ENCODE assay signal across 8 cellular contexts in the genomic region with DNA sequence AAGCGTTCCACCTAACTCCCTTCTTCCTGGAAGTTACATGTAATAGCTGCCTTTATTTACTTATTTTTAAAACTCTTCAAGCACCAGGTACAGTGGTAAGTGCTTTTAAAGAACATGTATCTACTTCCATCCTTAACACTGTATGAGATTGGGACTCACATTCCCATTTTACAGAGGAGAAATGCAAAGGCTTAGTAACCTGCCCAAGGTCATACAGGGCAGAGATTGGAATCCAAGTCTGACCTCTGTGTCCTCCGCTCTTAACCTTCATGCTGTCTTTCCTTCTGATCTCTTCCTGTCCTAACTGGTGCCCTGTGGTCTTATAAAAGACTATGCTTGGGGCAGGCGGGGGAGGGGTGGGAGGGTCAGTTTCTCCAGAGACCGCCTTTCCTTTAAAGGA. TPM values are rescaled to one million over a fixed set of nuclear protein-coding genes. Genes with fewer than 3 reads are reported as not detected.
DNase-seq lines count a peak whose midpoint lies in the region; ATAC-seq, FAIRE-seq and TF ChIP-seq lines count a peak whose summit lies in the region.

No MANE protein-coding gene starts in this region.

- WGBS in GM12878 (ENCODE audit: insufficient coverage, insufficient replicate concordance, low lambda C conversion rate, missing lambda C conversion rate) = 56% methylated on average over 4 of the region's 4 CpGs
- WGBS in lung, 2 donors = 29 to 39% methylated on average over 4 of the region's 4 CpGs
- 35 to 51% methylated on average over 4 of the region's 4 CpGs for WGBS in tibial nerve, 2 donors

- no peaks in the 10 kb centered on the region for H3K9me3 Mint-ChIP-seq in activated T-cell treated with anti-CD3 and anti-CD28 coated beads, Interleukin-2, amount 50 U/mL, for 4 hours

- H3K4me1 ChIP-seq in GM12878 (ENCODE audit: control insufficient read depth, insufficient read depth, low read length) (peaks cover 5% of the 10 kb centered on the region; the same call in 1 of the 2 replicates), lung (ENCODE audit: control insufficient read depth in 2 of 2, insufficient read depth in 2 of 2, low read length in 2 of 2) (peaks cover 4 to 13% of the 10 kb centered on the region in 2 donors), tibial nerve (peaks cover 0 to 64% (median 31%) of the 10 kb centered on the region in 4 donors)

- TF ChIP-seq EP300 in GM12878 (IDR thresholded peaks at IDR 0.05; ENCODE audit: borderline replicate concordance in 1 of 2, control insufficient read depth in 1 of 2, low read depth in 2 of 2, low read length in 2 of 2) (no peak), tibial nerve (IDR thresholded peaks at IDR 0.05) (no peak)

- H3K27me3 Mint-ChIP-seq in activated T-cell treated with anti-CD3 and anti-CD28 coated beads, Interleukin-2, amount 50 U/mL, for 4 hours (ENCODE audit: low read depth) = no peaks in the 10 kb centered on the region

- no peak for TF ChIP-seq CTCF in GM12878 (IDR thresholded peaks at IDR 0.05 in 2 of 3, conservative IDR thresholded peaks at IDR 0.05 in 1 of 3; ENCODE audit: control insufficient read depth in 2 of 3, extremely low read depth in 1 of 3, insufficient read depth in 1 of 3, low read depth in 3 of 3, low read length in 3 of 3)
- no peak for TF ChIP-seq CTCF in lung (IDR thresholded peaks at IDR 0.05; ENCODE audit: control extremely low read depth, extremely low read depth)
- no peak for TF ChIP-seq CTCF in tibial nerve (IDR thresholded peaks at IDR 0.05)
- no peak for TF ChIP-seq CTCF in GM10266 (IDR thresholded peaks at IDR 0.05; ENCODE audit: control insufficient read depth, insufficient read depth, low read depth, missing control alignments)

- peak overlapping the region; percentile 88 for H3K4me3 Mint-ChIP-seq in activated T-cell treated with anti-CD3 and anti-CD28 coated beads, Interleukin-2, amount 50 U/mL, for 4 hours

- peak overlapping the region; percentile 40; the same call in 1 of the 2 replicates for H3K27ac ChIP-seq in GM12878 (ENCODE audit: control insufficient read depth, insufficient read depth)
- H3K27ac ChIP-seq in lung (ENCODE audit: low read depth in 1 of 2, low read length in 1 of 2) = peak overlapping the region in 1 of 2 donors; percentile 97
- peak overlapping the region; percentile 70 to 93 (median 91) for H3K27ac ChIP-seq in tibial nerve

- H3K9ac ChIP-seq in GM12878 (ENCODE audit: control insufficient read depth, insufficient read depth, low read length) = peak overlapping the region; percentile 80; the same call in 1 of the 2 replicates

- no peaks in the 10 kb centered on the region for H3K9me3 ChIP-seq in GM12878 (replicated peaks; ENCODE audit: control insufficient read depth, insufficient read depth, low read length)
- H3K9me3 ChIP-seq in lung (ENCODE audit: control insufficient read depth in 2 of 2, insufficient read depth in 1 of 2, low read length in 1 of 2) = no peaks in the 10 kb centered on the region
- H3K9me3 ChIP-seq in tibial nerve = no peaks in the 10 kb centered on the region

- peak overlapping the region; percentile 36 for H3K4me2 ChIP-seq in GM12878 (ENCODE audit: control insufficient read depth, insufficient read depth)

- no peak for ATAC-seq in activated T-cell treated with anti-CD3 and anti-CD28 coated beads, Interleukin-2, amount 50 U/mL, for 4 hours
- ATAC-seq in GM12878 = no peak
- no peak for ATAC-seq in lung (ENCODE audit: insufficient read depth, low FRiP score)
- ATAC-seq in HG03175 (IDR thresholded peaks at IDR 0.05; ENCODE audit: unreplicated experiment) = no peak

- H3K27me3 ChIP-seq in GM12878 (replicated peaks in 1 of 2; ENCODE audit: control insufficient read depth in 2 of 2, insufficient read depth in 2 of 2, low read length in 1 of 2) (no peaks in the 10 kb centered on the region), lung (ENCODE audit: control insufficient read depth, insufficient read depth) (no peaks in the 10 kb centered on the region), tibial nerve (no peaks in the 10 kb centered on the region)

- TF ChIP-seq POLR2A in GM12878 (IDR thresholded peaks at IDR 0.05; ENCODE audit: low read depth, low read length) (no peak), tibial nerve (IDR thresholded peaks at IDR 0.05) (no peak)

- in situ Hi-C loops in GM12878 (cut with MboI) = no loop called here

- SMC1A ChIA-PET in GM12878 (lab: Charles Lee; ENCODE audit: uncharacterized antibody, unreplicated experiment) = interaction anchor here (0.7 to 9.3 kb wide), 20 partner anchors 15 to 136 kb away, joined by 3 to 89 read pairs (median 6); partner anchors contain the start of gene SLC9A8

- no peaks in the 10 kb centered on the region for H4K20me1 ChIP-seq in GM12878 (ENCODE audit: control insufficient read depth, insufficient read depth)

- DNase-seq in activated T-cell treated with anti-CD3 and anti-CD28 coated beads, Interleukin-2, amount 50 U/mL, for 4 hours = no peak
- DNase-seq in activated T-cell treated with anti-CD3 and anti-CD28 coated beads, Interleukin-2, amount 50 U/mL, for 1 hour = no peak
- DNase-seq in GM12878 (ENCODE audit: low read depth, low spot score) (no peak), lung (ENCODE audit: low spot score) (no peak), tibial nerve (ENCODE audit: low spot score in 2 of 2) (no peak), GM10266 (ENCODE audit: extremely low spot score) (no peak), DMS53 (lab: John Stamatoyannopoulos, UW) (no peak)

- CTCF ChIA-PET in GM12878 (lab: Yijun Ruan, JAX) = interaction anchor here (1.1 to 2.3 kb wide), 5 partner anchors 12 to 171 kb away, joined by 3 to 7 read pairs (median 4); no protein-coding TSS in a partner anchor

- peaks cover 50% of the 10 kb centered on the region for H3K4me1 Mint-ChIP-seq in activated T-cell treated with anti-CD3 and anti-CD28 coated beads, Interleukin-2, amount 50 U/mL, for 4 hours (ENCODE audit: low read depth)

- intact Hi-C loops in GM12878 (cut with micrococcal nuclease; ENCODE audit: unreplicated experiment) = loop anchor here (5.0 kb wide), 1 partner anchor 90 kb away; no protein-coding TSS in a partner anchor

- RAD21 ChIA-PET in GM12878 (lab: Charles Lee; ENCODE audit: unreplicated experiment) = interaction anchor here (0.8 to 6.2 kb wide), 9 partner anchors 13 to 101 kb away, joined by 3 to 49 read pairs (median 14); partner anchors contain the start of gene SLC9A8

- H2AFZ ChIP-seq in GM12878 (ENCODE audit: control insufficient read depth, low read depth, low read length) = no peak overlapping the region

- peaks cover 66% of the 10 kb centered on the region for H3K79me2 ChIP-seq in GM12878 (ENCODE audit: control insufficient read depth, insufficient read depth, low read length)

- H3K36me3 ChIP-seq in GM12878 (ENCODE audit: control insufficient read depth in 2 of 2, insufficient read depth in 2 of 2, low read length in 1 of 2) (no peaks in the 10 kb centered on the region), lung (ENCODE audit: control insufficient read depth in 2 of 2, insufficient read depth in 2 of 2, low read length in 2 of 2) (peaks cover 0 to 2% of the 10 kb centered on the region in 2 donors), tibial nerve (no peaks in the 10 kb centered on the region)

- FAIRE-seq in GM12878 (lab: Jason Lieb, UNC) = no peak

- no TSS peak for BruUV-seq in GM12878 (replicated peaks; lab: Mats Ljungman, UMichigan)

- H3K4me3 ChIP-seq in GM12878 (peak overlapping the region; percentile 97), lung (peak overlapping the region; percentile 94), tibial nerve (peak overlapping the region; percentile 66 to 100 (median 84))

- no peak for TF ChIP-seq RAD21 in GM12878 (IDR thresholded peaks at IDR 0.05; ENCODE audit: insufficient read depth, low read depth, low read length)

- H3K36me3 Mint-ChIP-seq in activated T-cell treated with anti-CD3 and anti-CD28 coated beads, Interleukin-2, amount 50 U/mL, for 4 hours (ENCODE audit: insufficient read depth) = no peaks in the 10 kb centered on the region

- POLR2A ChIA-PET in GM12878 (lab: Charles Lee) = interaction anchor here (0.8 to 2.9 kb wide), 5 partner anchors 13 to 224 kb away, joined by 3 to 11 read pairs (median 7); partner anchors contain the start of gene RNF114

TF ChIP-seq in GM12878, 131 proteins besides CTCF, POLR2A, EP300 and RAD21 (continues in another document):
- TF ChIP-seq, protein P1, sequence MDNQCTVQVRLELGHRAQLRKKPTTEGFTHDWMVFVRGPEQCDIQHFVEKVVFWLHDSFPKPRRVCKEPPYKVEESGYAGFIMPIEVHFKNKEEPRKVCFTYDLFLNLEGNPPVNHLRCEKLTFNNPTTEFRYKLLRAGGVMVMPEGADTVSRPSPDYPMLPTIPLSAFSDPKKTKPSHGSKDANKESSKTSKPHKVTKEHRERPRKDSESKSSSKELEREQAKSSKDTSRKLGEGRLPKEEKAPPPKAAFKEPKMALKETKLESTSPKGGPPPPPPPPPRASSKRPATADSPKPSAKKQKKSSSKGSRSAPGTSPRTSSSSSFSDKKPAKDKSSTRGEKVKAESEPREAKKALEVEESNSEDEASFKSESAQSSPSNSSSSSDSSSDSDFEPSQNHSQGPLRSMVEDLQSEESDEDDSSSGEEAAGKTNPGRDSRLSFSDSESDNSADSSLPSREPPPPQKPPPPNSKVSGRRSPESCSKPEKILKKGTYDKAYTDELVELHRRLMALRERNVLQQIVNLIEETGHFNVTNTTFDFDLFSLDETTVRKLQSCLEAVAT (IDR thresholded peaks at IDR 0.05) = 0 out of 2 replicates have a peak, but pooled peaks have one; percentile 6
- TF ChIP-seq CHD1 (IDR thresholded peaks at IDR 0.05; ENCODE audit: low read depth, low read length) = no peak
- TF ChIP-seq ASH2L (IDR thresholded peaks at IDR 0.05; ENCODE audit: borderline replicate concordance, low read depth) = no peak

RNA-seq across cellular contexts. Expression of gene B4GALT5, which starts 1.6 kb away (rescaled TPM):
- total RNA-seq in activated T-cell treated with anti-CD3 and anti-CD28 coated beads, Interleukin-2, amount 50 U/mL, for 4 hours = 10 to 100 TPM; 41.6 to 51.9 (median 44.5) TPM
- 50.1 and 53.1 TPM in 2 replicates for total RNA-seq in GM12878 (2013; cell fraction: nucleolus; rRNA removed)
- 11.6 and 12.7 TPM in 2 replicates for total RNA-seq in GM12878 (2014; rRNA removed)
- total RNA-seq in GM12878 (2014; rRNA removed; fragmentation: Illumina TruSeq; extraction: Trizol) = 25.2 and 25.4 TPM in 2 replicates
- 28.3 and 28.7 TPM in 2 replicates for total RNA-seq in GM12878 (2021)
- polyA plus RNA-seq in GM12878 (2011; ENCODE audit: low read depth) = 8.9 TPM
- 55.5 and 58.7 TPM in 2 replicates for polyA plus RNA-seq in GM12878 (2011; rRNA removed)
- 42.2 and 48.9 TPM in 2 replicates for polyA plus RNA-seq in GM12878 (2011; cell fraction: cytosol; rRNA removed)
- 21.1 and 21.3 TPM in 2 replicates for polyA plus RNA-seq in GM12878 (2011; cell fraction: nucleus; rRNA removed)
- polyA plus RNA-seq in GM12878 (2012) = 11.5 and 15.5 TPM in 2 replicates
- polyA plus RNA-seq in GM12878 (2014; fragmentation: Illumina TruSeq; extraction: Trizol) = 34.9 and 37.4 TPM in 2 replicates
- 10 to 100 TPM; 10.0 to 15.3 TPM for polyA plus RNA-seq in GM12878 (2014; fragmentation: Nextera tagmentation; extraction: Ambion mirVana)
- 24.6 and 25.5 TPM in 2 replicates for polyA plus RNA-seq in GM12878 (2014; rRNA removed)
- polyA plus RNA-seq in GM12878 (2016; fragmentation: Nextera tagmentation; extraction: Ambion mirVana) = 1 to 10 TPM; 2.0 to 2.8 TPM
- polyA minus RNA-seq in GM12878 (2011; rRNA and poly(A)+ RNA removed) = 54.9 and 59.8 TPM in 2 replicates
- polyA minus RNA-seq in GM12878 (2011; cell fraction: cytosol; rRNA and poly(A)+ RNA removed) = 21.9 and 23.4 TPM in 2 replicates
- polyA minus RNA-seq in GM12878 (2011; cell fraction: nucleus; rRNA and poly(A)+ RNA removed) = 6.4 and 9.8 TPM in 2 replicates
- 10 to 100 TPM; 40.1 to 43.7 TPM for total RNA-seq in lung
- 10 to 100 TPM; 13.9 to 56.7 TPM for polyA plus RNA-seq in lung
- total RNA-seq in tibial nerve = 10 to 100 TPM; 13.6 to 25.2 (median 20.7) TPM
